In genomic region chr10:12707461-12708185, GRCh38 we compare ENCODE assay signal across 8 cellular contexts.
DNase-seq lines count a peak whose midpoint lies in the region; ATAC-seq and TF ChIP-seq lines count a peak whose summit lies in the region.

No MANE protein-coding gene starts in this region.

- H3K4me3 ChIP-seq in choroid plexus epithelial cell (ENCODE audit: low read depth, low read length) (no peak overlapping the region), lung (no peak overlapping the region), thoracic aorta (peak overlapping the region; percentile 12)

- no peak for ATAC-seq in lung (ENCODE audit: insufficient read depth, low FRiP score)
- peak; percentile 58 for ATAC-seq in thoracic aorta (ENCODE audit: insufficient number of reproducible peaks, low FRiP score, low read depth)
- ATAC-seq in GM21723 (IDR thresholded peaks at IDR 0.05; ENCODE audit: unreplicated experiment) = no peak

- in situ Hi-C loops in GM13976 (cut with MboI; ENCODE audit: low sequenced_read_pairs, unreplicated experiment) = loop anchor here (25.0 kb wide), 1 partner anchor 445 kb away; no protein-coding TSS in a partner anchor

- H3K27ac ChIP-seq in RWPE1 = peak overlapping the region; percentile 70
- H3K27ac ChIP-seq in lung (ENCODE audit: low read depth in 1 of 2, low read length in 1 of 2) = peak overlapping the region; percentile 22 to 79
- peak overlapping the region; percentile 78 to 86 for H3K27ac ChIP-seq in thoracic aorta

- DNase-seq in AG20443 (ENCODE audit: low spot score) (peak; percentile 63), GM13976 (ENCODE audit: low spot score) (no peak), RWPE1 (ENCODE audit: low spot score) (peak; percentile 20), choroid plexus epithelial cell (ENCODE audit: low read depth) (peak; percentile 97), lung (ENCODE audit: low spot score) (no peak), thoracic aorta (ENCODE audit: low spot score) (no peak)
- DNase-seq in central memory CD4-positive, alpha-beta T cell = no peak

- H3K4me1 ChIP-seq in lung (ENCODE audit: control insufficient read depth in 2 of 2, insufficient read depth in 2 of 2, low read length in 2 of 2) = peaks cover 4 to 8% of the 10 kb centered on the region in 2 donors
- H3K4me1 ChIP-seq in thoracic aorta (ENCODE audit: control insufficient read depth in 1 of 2, low read depth in 2 of 2) = peaks cover 46 to 69% of the 10 kb centered on the region in 2 donors

- POLR2A ChIA-PET in RWPE1 (lab: Yijun Ruan, JAX; ENCODE audit: low non-redundant PET) = no interaction called here

- peaks cover 0 to under 1% of the 10 kb centered on the region in 2 donors for H3K9me3 ChIP-seq in lung (ENCODE audit: control insufficient read depth in 2 of 2, insufficient read depth in 1 of 2, low read length in 1 of 2)
- H3K9me3 ChIP-seq in thoracic aorta = no peaks in the 10 kb centered on the region

- H3K27me3 ChIP-seq in lung (ENCODE audit: control insufficient read depth, insufficient read depth) (no peaks in the 10 kb centered on the region), thoracic aorta (replicated peaks; ENCODE audit: insufficient read depth) (no peaks in the 10 kb centered on the region)

- CTCF ChIA-PET in RWPE1 (lab: Yijun Ruan, JAX) = interaction anchor here (0.5 to 1.0 kb wide), 4 partner anchors 27 to 506 kb away, joined by 3 to 4 read pairs (median 3); no protein-coding TSS in a partner anchor

- no peaks in the 10 kb centered on the region for H3K36me3 ChIP-seq in lung (ENCODE audit: control insufficient read depth in 2 of 2, insufficient read depth in 2 of 2, low read length in 2 of 2)
- no peaks in the 10 kb centered on the region for H3K36me3 ChIP-seq in thoracic aorta

- WGBS in lung, 2 donors = 49 to 57% methylated on average over 10 of the region's 10 CpGs

- peak; percentile 42 for TF ChIP-seq CTCF in GM13976 (IDR thresholded peaks at IDR 0.05; ENCODE audit: borderline replicate concordance, control extremely low read depth, extremely low read depth, insufficient read depth, missing control alignments)
- TF ChIP-seq CTCF in RWPE1 (conservative IDR thresholded peaks at IDR 0.05; ENCODE audit: low read depth) = no peak; the same call in 1 of the 2 replicates
- peak; percentile 54 for TF ChIP-seq CTCF in choroid plexus epithelial cell (conservative IDR thresholded peaks at IDR 0.05; ENCODE audit: low read depth, low read length)
- TF ChIP-seq CTCF in lung (IDR thresholded peaks at IDR 0.05; ENCODE audit: control extremely low read depth, extremely low read depth) = no peak
- TF ChIP-seq CTCF in thoracic aorta (IDR thresholded peaks at IDR 0.05) = peak; percentile 28

Comparison
In these comparisons a context has a peak if more than half of its experiments do, and no peak if none do; other contexts are left out.
1. DNase-seq: peak in AG20443 (single experiment), RWPE1 (single experiment) and choroid plexus epithelial cell (single experiment); none in GM13976 (single experiment), lung (single experiment), thoracic aorta (single experiment) and central memory CD4-positive, alpha-beta T cell (single experiment).
2. CTCF ChIP-seq: peak in GM13976 (single experiment), choroid plexus epithelial cell (single experiment) and thoracic aorta (single experiment); none in RWPE1 (single experiment) and lung (single experiment).
3. Peak in every context shown above with its lines, with median percentiles within 50 percentile points of each other: H3K27ac ChIP-seq.